In the genomic region with DNA sequence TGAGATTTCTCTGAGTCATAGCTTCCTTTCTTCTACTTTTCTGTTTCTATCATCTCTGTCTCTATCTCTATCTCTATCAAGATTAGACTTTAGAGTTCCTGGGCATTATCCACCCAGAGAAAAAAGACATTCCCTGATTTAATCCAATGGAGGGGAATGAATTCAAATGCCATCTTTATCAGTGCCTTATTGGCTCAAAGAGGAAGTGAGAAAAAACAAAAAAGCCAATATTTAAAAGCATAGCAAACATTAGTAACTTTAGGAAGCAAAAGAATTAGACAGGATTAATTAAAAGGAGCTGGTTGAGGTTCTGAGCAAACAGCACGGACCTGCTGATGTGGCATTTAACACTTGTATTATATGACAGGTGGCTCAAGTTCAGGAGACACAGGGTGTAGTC, we compare ENCODE assay signal across 31 cellular contexts.
"Had no signal": no experiment of that assay in that cellular context is flagged by ENCODE, and none has a peak within 500 bp of the region (broad histone marks: within the 10 kb centered on the region; RNA-seq: fewer than 3 reads in every experiment).

No MANE protein-coding gene starts in this region.

- H3K4me3 Mint-ChIP-seq: natural killer cell; nephron; neural progenitor cell; stimulated activated memory B cell treated with anti-CD40 and anti-IgM and Interleukin-4, amounts not matched to agents 10 μg/mL and 1 μg/mL and 100 μg/mL, for 72 hours; stimulated activated naive CD8-positive, alpha-beta T cell treated with anti-CD3 and anti-CD28 coated beads, Interleukin-15, amount 100 ng/mL, for 72 hours; type B pancreatic cell had no signal

- H3K9me3 Mint-ChIP-seq: nephron; neural progenitor cell; stimulated activated memory B cell treated with anti-CD40 and anti-IgM and Interleukin-4, amounts not matched to agents 10 μg/mL and 1 μg/mL and 100 μg/mL, for 72 hours; stimulated activated naive CD8-positive, alpha-beta T cell treated with anti-CD3 and anti-CD28 coated beads, Interleukin-15, amount 100 ng/mL, for 72 hours; type B pancreatic cell had no signal

- H3K4me1 Mint-ChIP-seq: natural killer cell; nephron; neural progenitor cell; stimulated activated memory B cell treated with anti-CD40 and anti-IgM and Interleukin-4, amounts not matched to agents 10 μg/mL and 1 μg/mL and 100 μg/mL, for 72 hours; stimulated activated naive CD8-positive, alpha-beta T cell treated with anti-CD3 and anti-CD28 coated beads, Interleukin-15, amount 100 ng/mL, for 72 hours had no signal

- H2AFZ ChIP-seq: neural progenitor cell, parathyroid adenoma had no signal

- H3K27me3 ChIP-seq: neural progenitor cell, ovary, right lobe of liver, sigmoid colon, spleen, suprapubic skin, testis, tibial artery, transverse colon, upper lobe of right lung, uterus had no signal

- H3K36me3 Mint-ChIP-seq: natural killer cell; neural progenitor cell; stimulated activated memory B cell treated with anti-CD40 and anti-IgM and Interleukin-4, amounts not matched to agents 10 μg/mL and 1 μg/mL and 100 μg/mL, for 72 hours; type B pancreatic cell had no signal

- H3K36me3 ChIP-seq: neural progenitor cell, ovary, right lobe of liver, sigmoid colon, spleen, suprapubic skin, tibial artery, transverse colon, upper lobe of right lung, uterus had no signal

- H3K27me3 Mint-ChIP-seq: progenitor cell of endocrine pancreas; stimulated activated memory B cell treated with anti-CD40 and anti-IgM and Interleukin-4, amounts not matched to agents 10 μg/mL and 1 μg/mL and 100 μg/mL, for 72 hours; stimulated activated naive CD8-positive, alpha-beta T cell treated with anti-CD3 and anti-CD28 coated beads, Interleukin-15, amount 100 ng/mL, for 72 hours; type B pancreatic cell had no signal

- ATAC-seq: natural killer cell; psoas muscle; right cardiac atrium; right lobe of liver; stimulated activated memory B cell treated with anti-CD40 and anti-IgM and Interleukin-4, amounts not matched to agents 10 μg/mL and 1 μg/mL and 100 μg/mL, for 72 hours; stimulated activated naive CD8-positive, alpha-beta T cell treated with anti-CD3 and anti-CD28 coated beads, Interleukin-15, amount 100 ng/mL, for 72 hours; stimulated activated naive CD8-positive, alpha-beta T cell treated with anti-CD3 and anti-CD28 coated beads, Interleukin-15, Interleukin-2, amounts not matched to agents 100 U/mL and 50 U/mL, for 24 hours; upper lobe of right lung had no signal

- H3K27ac ChIP-seq: neural progenitor cell, ovary, parathyroid adenoma, psoas muscle, right lobe of liver, sigmoid colon, spleen, suprapubic skin, testis, tibial artery, transverse colon, upper lobe of right lung, uterus had no signal

- H3K79me2 ChIP-seq: parathyroid adenoma had no signal

- H3K4me2 ChIP-seq: neural progenitor cell, smooth muscle cell had no signal

- H3K4me1 ChIP-seq: neural progenitor cell, parathyroid adenoma, psoas muscle, right lobe of liver, sigmoid colon, spleen, suprapubic skin, testis, tibial artery, transverse colon, upper lobe of right lung, uterus had no signal

- H3K27ac Mint-ChIP-seq: natural killer cell; nephron; neural progenitor cell; progenitor cell of endocrine pancreas; stimulated activated memory B cell treated with anti-CD40 and anti-IgM and Interleukin-4, amounts not matched to agents 10 μg/mL and 1 μg/mL and 100 μg/mL, for 72 hours; type B pancreatic cell had no signal

- H3K9ac ChIP-seq: neural progenitor cell, parathyroid adenoma had no signal

- H3K4me3 ChIP-seq: neural progenitor cell, ovary, psoas muscle, right lobe of liver, sigmoid colon, smooth muscle cell, spleen, suprapubic skin, testis, tibial artery, transverse colon, upper lobe of right lung, uterus had no signal

- DNase-seq: natural killer cell; occipital lobe; ovary; posterior cingulate gyrus; psoas muscle; right cardiac atrium; right lobe of liver; sigmoid colon; spleen; stimulated activated CD4-positive, alpha-beta T cell treated with anti-CD3 and anti-CD28 coated beads, Interleukin-12 subunit alpha, Interleukin-12 subunit beta, amount 100 ng/mL, for 4 hours; stimulated activated CD4-positive, alpha-beta T cell treated with anti-CD3 and anti-CD28 coated beads, Interleukin-1b, Interleukin-23, amount 100 ng/mL, for 48 hours; stimulated activated CD4-positive, alpha-beta T cell treated with anti-CD3 and anti-CD28 coated beads, Interleukin-4, amount 100 ng/mL, for 1 hour; stimulated activated CD4-positive, alpha-beta T cell treated with anti-CD3 and anti-CD28 coated beads, Interleukin-4, amount 100 ng/mL, for 4 hours; stimulated activated CD8-positive, alpha-beta memory T cell treated with anti-CD3 and anti-CD28 coated beads, Interleukin-4, amount 100 ng/mL, for 48 hours; stimulated activated naive CD4-positive, alpha-beta T cell; stimulated activated naive CD8-positive, alpha-beta T cell treated with anti-CD3 and anti-CD28 coated beads, Interleukin-15, amount 100 ng/mL, for 72 hours; stimulated activated naive CD8-positive, alpha-beta T cell treated with anti-CD3 and anti-CD28 coated beads, Interleukin-15, Interleukin-2, amounts not matched to agents 100 U/mL and 50 U/mL, for 24 hours; substantia nigra; testis; tibial artery; transverse colon; upper lobe of right lung; uterus had no signal
